Comparison of ENCODE assay signal across 14 cellular contexts in genomic region chr5:125654392-125654791, GRCh38.
DNase-seq lines count a peak whose midpoint lies in the region; ATAC-seq and TF ChIP-seq lines count a peak whose summit lies in the region.
"Had no signal": no experiment of that assay in that cellular context is flagged by ENCODE, and none has a peak within 500 bp of the region (broad histone marks: within the 10 kb centered on the region; RNA-seq: fewer than 3 reads in every experiment).

No MANE protein-coding gene starts in this region.

- H3K27ac ChIP-seq in HEK293 (ENCODE audit: extremely low read depth, low read depth, low read length) (no peak overlapping the region), WERI-Rb-1 (no peak overlapping the region)

- H3K27me3 ChIP-seq in WERI-Rb-1 (ENCODE audit: insufficient read depth, low read depth, severe bottlenecking): no peaks in the 10 kb centered on the region

- DNase-seq in NCI-H748 (lab: John Stamatoyannopoulos, UW; ENCODE audit: unreplicated experiment) (peak; percentile 6), NCI-H748 treated with DMSO at 0.1 percent for 48 hours (lab: John Stamatoyannopoulos, UW) (no peak), neural crest cell (ENCODE audit: low read depth, low spot score) (no peak), WERI-Rb-1 (no peak), NCI-H1048 (lab: John Stamatoyannopoulos, UW) (no peak)
- DNase-seq: GDM1, GOT3, Right ventricle myocardium superior had no signal

- peak overlapping the region; percentile 5 for H3K4me3 Mint-ChIP-seq in neural crest cell
- H3K4me3 Mint-ChIP-seq: B cell, CD14-positive monocyte, IgD-negative memory B cell had no signal

- H3K27ac Mint-ChIP-seq in neural crest cell (ENCODE audit: unreplicated experiment): peak overlapping the region; percentile 6
- H3K27ac Mint-ChIP-seq: B cell, CD14-positive monocyte, IgD-negative memory B cell had no signal

- POLR2A ChIA-PET in HEK293 (lab: Yijun Ruan, JAX): no interaction called here

- H3K36me3 ChIP-seq in HEK293 (ENCODE audit: control insufficient read depth in 2 of 2, insufficient read depth in 1 of 2, low read length in 2 of 2): no peaks in the 10 kb centered on the region
- H3K36me3 ChIP-seq in WERI-Rb-1: no peaks in the 10 kb centered on the region

- peaks cover 5% of the 10 kb centered on the region for H3K9me3 Mint-ChIP-seq in neural crest cell

- peaks cover 15% of the 10 kb centered on the region for H3K4me1 ChIP-seq in HEK293 (ENCODE audit: control insufficient read depth, insufficient read depth, low read length)

- H3K36me3 Mint-ChIP-seq in neural crest cell (ENCODE audit: low read depth): peaks cover 10% of the 10 kb centered on the region
- H3K36me3 Mint-ChIP-seq: CD14-positive monocyte, IgD-negative memory B cell had no signal

- CTCF ChIA-PET in HEK293 (lab: Yijun Ruan, JAX): no interaction called here

- H3K4me3 ChIP-seq in HEK293 (ENCODE audit: low read depth, low read length) (no peak overlapping the region), WERI-Rb-1 (ENCODE audit: low read depth, low read length) (no peak overlapping the region)

- H3K4me1 Mint-ChIP-seq in neural crest cell: peaks cover 54% of the 10 kb centered on the region
- H3K4me1 Mint-ChIP-seq: B cell, CD14-positive monocyte, IgD-negative memory B cell had no signal

- ATAC-seq in HG03097 (IDR thresholded peaks at IDR 0.05; ENCODE audit: low FRiP score, unreplicated experiment): no peak
- ATAC-seq: HCT116 had no signal

- TF ChIP-seq CTCF in HEK293 (tag by site-specific recombination; IDR thresholded peaks at IDR 0.05) (no peak), neural crest cell (conservative IDR thresholded peaks at IDR 0.05) (no peak), WERI-Rb-1 (IDR thresholded peaks at IDR 0.05; ENCODE audit: low read depth, low read length) (no peak)

- H3K27me3 Mint-ChIP-seq in neural crest cell (ENCODE audit: low read depth): no peaks in the 10 kb centered on the region
- H3K27me3 Mint-ChIP-seq: B cell, IgD-negative memory B cell had no signal

- no peaks in the 10 kb centered on the region for H3K9me3 ChIP-seq in HEK293 (ENCODE audit: control insufficient read depth, insufficient read depth, low read depth, low read length)
- H3K9me3 ChIP-seq in WERI-Rb-1 (ENCODE audit: severe bottlenecking): no peaks in the 10 kb centered on the region

TF ChIP-seq in HEK293, 187 proteins besides CTCF, POLR2A, EP300 and RAD21:
- TF ChIP-seq ZNF426 (tag by site-specific recombination; IDR thresholded peaks at IDR 0.05) (no peak), PRDM1 (tag by site-specific recombination; IDR thresholded peaks at IDR 0.05) (peak; percentile 63), ZNF366 (tag by site-specific recombination; conservative IDR thresholded peaks at IDR 0.05) (0 out of 2 replicates have a peak, but pooled peaks have one; percentile 38), ZNF658 (tag by site-specific recombination; IDR thresholded peaks at IDR 0.05) (no peak)
